1 cellular context compared by ENCODE assay signal in the genomic region with DNA sequence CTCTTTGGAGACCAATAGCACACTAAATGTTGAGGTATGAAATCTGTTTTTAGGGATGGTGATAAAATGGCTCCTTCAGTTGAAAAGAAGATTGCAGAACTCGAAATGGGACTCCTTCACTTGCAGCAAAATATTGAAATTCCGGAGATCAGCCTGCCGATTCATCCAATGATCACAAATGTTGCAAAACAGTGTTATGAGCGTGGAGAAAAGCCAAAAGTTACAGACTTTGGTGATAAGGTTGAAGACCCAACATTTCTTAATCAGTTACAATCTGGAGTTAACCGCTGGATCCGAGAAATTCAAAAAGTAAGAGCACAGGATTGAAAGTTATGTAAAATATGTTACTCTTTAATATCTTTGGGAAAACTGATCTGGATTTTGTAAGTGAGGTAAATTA.
TF ChIP-seq lines count a peak whose summit lies in the region.

No MANE protein-coding gene starts in this region.

TF ChIP-seq in HCT116, 20 proteins besides CTCF, POLR2A, EP300 and RAD21 (continued from another document):
- TF ChIP-seq, protein P1, sequence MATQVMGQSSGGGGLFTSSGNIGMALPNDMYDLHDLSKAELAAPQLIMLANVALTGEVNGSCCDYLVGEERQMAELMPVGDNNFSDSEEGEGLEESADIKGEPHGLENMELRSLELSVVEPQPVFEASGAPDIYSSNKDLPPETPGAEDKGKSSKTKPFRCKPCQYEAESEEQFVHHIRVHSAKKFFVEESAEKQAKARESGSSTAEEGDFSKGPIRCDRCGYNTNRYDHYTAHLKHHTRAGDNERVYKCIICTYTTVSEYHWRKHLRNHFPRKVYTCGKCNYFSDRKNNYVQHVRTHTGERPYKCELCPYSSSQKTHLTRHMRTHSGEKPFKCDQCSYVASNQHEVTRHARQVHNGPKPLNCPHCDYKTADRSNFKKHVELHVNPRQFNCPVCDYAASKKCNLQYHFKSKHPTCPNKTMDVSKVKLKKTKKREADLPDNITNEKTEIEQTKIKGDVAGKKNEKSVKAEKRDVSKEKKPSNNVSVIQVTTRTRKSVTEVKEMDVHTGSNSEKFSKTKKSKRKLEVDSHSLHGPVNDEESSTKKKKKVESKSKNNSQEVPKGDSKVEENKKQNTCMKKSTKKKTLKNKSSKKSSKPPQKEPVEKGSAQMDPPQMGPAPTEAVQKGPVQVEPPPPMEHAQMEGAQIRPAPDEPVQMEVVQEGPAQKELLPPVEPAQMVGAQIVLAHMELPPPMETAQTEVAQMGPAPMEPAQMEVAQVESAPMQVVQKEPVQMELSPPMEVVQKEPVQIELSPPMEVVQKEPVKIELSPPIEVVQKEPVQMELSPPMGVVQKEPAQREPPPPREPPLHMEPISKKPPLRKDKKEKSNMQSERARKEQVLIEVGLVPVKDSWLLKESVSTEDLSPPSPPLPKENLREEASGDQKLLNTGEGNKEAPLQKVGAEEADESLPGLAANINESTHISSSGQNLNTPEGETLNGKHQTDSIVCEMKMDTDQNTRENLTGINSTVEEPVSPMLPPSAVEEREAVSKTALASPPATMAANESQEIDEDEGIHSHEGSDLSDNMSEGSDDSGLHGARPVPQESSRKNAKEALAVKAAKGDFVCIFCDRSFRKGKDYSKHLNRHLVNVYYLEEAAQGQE (IDR thresholded peaks at IDR 0.05; ENCODE audit: low read depth), result no peak
- TF ChIP-seq SRF (IDR thresholded peaks at IDR 0.05; ENCODE audit: low read depth), result no peak
- TF ChIP-seq SIN3A (IDR thresholded peaks at IDR 0.05; ENCODE audit: low read depth), result no peak
- no peak for TF ChIP-seq CEBPB (IDR thresholded peaks at IDR 0.05; ENCODE audit: low read depth)
- no peak for TF ChIP-seq POLR2AphosphoS5 (IDR thresholded peaks at IDR 0.05; ENCODE audit: low read depth, low read length)
- TF ChIP-seq JUND (IDR thresholded peaks at IDR 0.05), result no peak
- TF ChIP-seq TCF7L2 (IDR thresholded peaks at IDR 0.05; ENCODE audit: borderline replicate concordance, extremely low read depth, insufficient read depth, insufficient read length), result no peak
- no peak for TF ChIP-seq FOSL1 (IDR thresholded peaks at IDR 0.05; ENCODE audit: low read depth)
- TF ChIP-seq, protein P2, sequence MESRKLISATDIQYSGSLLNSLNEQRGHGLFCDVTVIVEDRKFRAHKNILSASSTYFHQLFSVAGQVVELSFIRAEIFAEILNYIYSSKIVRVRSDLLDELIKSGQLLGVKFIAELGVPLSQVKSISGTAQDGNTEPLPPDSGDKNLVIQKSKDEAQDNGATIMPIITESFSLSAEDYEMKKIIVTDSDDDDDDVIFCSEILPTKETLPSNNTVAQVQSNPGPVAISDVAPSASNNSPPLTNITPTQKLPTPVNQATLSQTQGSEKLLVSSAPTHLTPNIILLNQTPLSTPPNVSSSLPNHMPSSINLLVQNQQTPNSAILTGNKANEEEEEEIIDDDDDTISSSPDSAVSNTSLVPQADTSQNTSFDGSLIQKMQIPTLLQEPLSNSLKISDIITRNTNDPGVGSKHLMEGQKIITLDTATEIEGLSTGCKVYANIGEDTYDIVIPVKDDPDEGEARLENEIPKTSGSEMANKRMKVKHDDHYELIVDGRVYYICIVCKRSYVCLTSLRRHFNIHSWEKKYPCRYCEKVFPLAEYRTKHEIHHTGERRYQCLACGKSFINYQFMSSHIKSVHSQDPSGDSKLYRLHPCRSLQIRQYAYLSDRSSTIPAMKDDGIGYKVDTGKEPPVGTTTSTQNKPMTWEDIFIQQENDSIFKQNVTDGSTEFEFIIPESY (IDR thresholded peaks at IDR 0.05; ENCODE audit: extremely low read depth, insufficient replicate concordance, low read length), result no peak
- no peak for TF ChIP-seq EZH2 (IDR thresholded peaks at IDR 0.05)
